In the genomic region with DNA sequence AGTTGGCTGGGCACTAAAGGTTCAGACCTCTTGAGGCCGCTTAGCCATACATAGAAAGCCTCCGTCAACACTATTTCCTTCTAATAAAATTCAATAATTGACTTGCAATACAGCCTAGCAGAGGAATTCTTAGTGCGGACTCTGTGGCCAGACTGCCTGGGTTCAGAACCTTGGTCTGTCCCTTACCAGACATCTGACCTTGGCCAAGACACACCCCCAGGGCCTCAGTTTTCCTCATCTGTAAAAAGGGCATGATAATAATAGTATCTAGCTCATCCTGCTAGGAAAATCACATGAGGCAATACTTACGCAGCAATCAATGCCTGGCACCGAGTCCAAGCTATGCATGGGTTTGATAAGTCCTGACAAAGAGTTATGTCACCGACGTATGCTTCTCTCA, we compare ENCODE assay signal across 4 cellular contexts.
A peak's percentile ranks its signal among the peaks of the same experiment; 100 is the strongest.
TF ChIP-seq lines count a peak whose summit lies in the region.

No MANE protein-coding gene starts in this region.

TF ChIP-seq in HepG2, 621 proteins besides CTCF, POLR2A, EP300 and RAD21:
- TF ChIP-seq ZNF629 (CRISPR knock-in tag; conservative IDR thresholded peaks at IDR 0.05) (0 out of 2 replicates have a peak, but pooled peaks have one; percentile 18), ZBTB8A (CRISPR knock-in tag; IDR thresholded peaks at IDR 0.05; ENCODE audit: borderline replicate concordance, low read depth) (no peak)

TF ChIP-seq in HEK293, 187 proteins besides CTCF, POLR2A, EP300 and RAD21:
- TF ChIP-seq KLF10 (tag by site-specific recombination; IDR thresholded peaks at IDR 0.05) (peak; percentile 71), ZNF585B (tag by site-specific recombination; IDR thresholded peaks at IDR 0.05) (no peak), ZNF544 (tag by site-specific recombination; IDR thresholded peaks at IDR 0.05) (no peak)

TF ChIP-seq in K562, 482 proteins besides CTCF, POLR2A, EP300 and RAD21:
- TF ChIP-seq RNF2 (IDR thresholded peaks at IDR 0.05) (no peak), RBM25 (IDR thresholded peaks at IDR 0.05; ENCODE audit: low read depth, low read length, severe bottlenecking) (peak; percentile 63)

TF ChIP-seq in H1, 55 proteins besides CTCF, POLR2A, EP300 and RAD21:
- TF ChIP-seq KDM4A (IDR thresholded peaks at IDR 0.05; ENCODE audit: low read depth, low read length, severe bottlenecking) (no peak), HDAC6 (IDR thresholded peaks at IDR 0.05; ENCODE audit: low read depth, low read length) (no peak), RBBP5 (IDR thresholded peaks at IDR 0.05; ENCODE audit: borderline replicate concordance, low read depth, low read length) (no peak), SUZ12 (IDR thresholded peaks at IDR 0.05; ENCODE audit: low read length) (no peak), CTBP2 (IDR thresholded peaks at IDR 0.05; ENCODE audit: borderline replicate concordance, insufficient read depth, insufficient read length, low read length) (no peak), YY1 (IDR thresholded peaks at IDR 0.05; ENCODE audit: low read depth, low read length) (no peak), PHF8 (conservative IDR thresholded peaks at IDR 0.05; ENCODE audit: low read depth, low read length) (no peak), ASH2L (IDR thresholded peaks at IDR 0.05; ENCODE audit: low read length) (no peak), RXRA (IDR thresholded peaks at IDR 0.05; ENCODE audit: insufficient read depth, low read depth, low read length) (no peak), ZNF274 (IDR thresholded peaks at IDR 0.05; ENCODE audit: borderline replicate concordance, extremely low read depth, low read length) (no peak), TAF1 (IDR thresholded peaks at IDR 0.05; ENCODE audit: low read depth, low read length) (no peak), SP2 (IDR thresholded peaks at IDR 0.05; ENCODE audit: low read length) (no peak), KDM1A (IDR thresholded peaks at IDR 0.05; ENCODE audit: borderline replicate concordance, low read length) (no peak), SIRT6 (IDR thresholded peaks at IDR 0.05; ENCODE audit: low read length) (no peak), EGR1 (IDR thresholded peaks at IDR 0.05; ENCODE audit: borderline replicate concordance, low read depth, low read length) (no peak)
- TF ChIP-seq, protein P1, sequence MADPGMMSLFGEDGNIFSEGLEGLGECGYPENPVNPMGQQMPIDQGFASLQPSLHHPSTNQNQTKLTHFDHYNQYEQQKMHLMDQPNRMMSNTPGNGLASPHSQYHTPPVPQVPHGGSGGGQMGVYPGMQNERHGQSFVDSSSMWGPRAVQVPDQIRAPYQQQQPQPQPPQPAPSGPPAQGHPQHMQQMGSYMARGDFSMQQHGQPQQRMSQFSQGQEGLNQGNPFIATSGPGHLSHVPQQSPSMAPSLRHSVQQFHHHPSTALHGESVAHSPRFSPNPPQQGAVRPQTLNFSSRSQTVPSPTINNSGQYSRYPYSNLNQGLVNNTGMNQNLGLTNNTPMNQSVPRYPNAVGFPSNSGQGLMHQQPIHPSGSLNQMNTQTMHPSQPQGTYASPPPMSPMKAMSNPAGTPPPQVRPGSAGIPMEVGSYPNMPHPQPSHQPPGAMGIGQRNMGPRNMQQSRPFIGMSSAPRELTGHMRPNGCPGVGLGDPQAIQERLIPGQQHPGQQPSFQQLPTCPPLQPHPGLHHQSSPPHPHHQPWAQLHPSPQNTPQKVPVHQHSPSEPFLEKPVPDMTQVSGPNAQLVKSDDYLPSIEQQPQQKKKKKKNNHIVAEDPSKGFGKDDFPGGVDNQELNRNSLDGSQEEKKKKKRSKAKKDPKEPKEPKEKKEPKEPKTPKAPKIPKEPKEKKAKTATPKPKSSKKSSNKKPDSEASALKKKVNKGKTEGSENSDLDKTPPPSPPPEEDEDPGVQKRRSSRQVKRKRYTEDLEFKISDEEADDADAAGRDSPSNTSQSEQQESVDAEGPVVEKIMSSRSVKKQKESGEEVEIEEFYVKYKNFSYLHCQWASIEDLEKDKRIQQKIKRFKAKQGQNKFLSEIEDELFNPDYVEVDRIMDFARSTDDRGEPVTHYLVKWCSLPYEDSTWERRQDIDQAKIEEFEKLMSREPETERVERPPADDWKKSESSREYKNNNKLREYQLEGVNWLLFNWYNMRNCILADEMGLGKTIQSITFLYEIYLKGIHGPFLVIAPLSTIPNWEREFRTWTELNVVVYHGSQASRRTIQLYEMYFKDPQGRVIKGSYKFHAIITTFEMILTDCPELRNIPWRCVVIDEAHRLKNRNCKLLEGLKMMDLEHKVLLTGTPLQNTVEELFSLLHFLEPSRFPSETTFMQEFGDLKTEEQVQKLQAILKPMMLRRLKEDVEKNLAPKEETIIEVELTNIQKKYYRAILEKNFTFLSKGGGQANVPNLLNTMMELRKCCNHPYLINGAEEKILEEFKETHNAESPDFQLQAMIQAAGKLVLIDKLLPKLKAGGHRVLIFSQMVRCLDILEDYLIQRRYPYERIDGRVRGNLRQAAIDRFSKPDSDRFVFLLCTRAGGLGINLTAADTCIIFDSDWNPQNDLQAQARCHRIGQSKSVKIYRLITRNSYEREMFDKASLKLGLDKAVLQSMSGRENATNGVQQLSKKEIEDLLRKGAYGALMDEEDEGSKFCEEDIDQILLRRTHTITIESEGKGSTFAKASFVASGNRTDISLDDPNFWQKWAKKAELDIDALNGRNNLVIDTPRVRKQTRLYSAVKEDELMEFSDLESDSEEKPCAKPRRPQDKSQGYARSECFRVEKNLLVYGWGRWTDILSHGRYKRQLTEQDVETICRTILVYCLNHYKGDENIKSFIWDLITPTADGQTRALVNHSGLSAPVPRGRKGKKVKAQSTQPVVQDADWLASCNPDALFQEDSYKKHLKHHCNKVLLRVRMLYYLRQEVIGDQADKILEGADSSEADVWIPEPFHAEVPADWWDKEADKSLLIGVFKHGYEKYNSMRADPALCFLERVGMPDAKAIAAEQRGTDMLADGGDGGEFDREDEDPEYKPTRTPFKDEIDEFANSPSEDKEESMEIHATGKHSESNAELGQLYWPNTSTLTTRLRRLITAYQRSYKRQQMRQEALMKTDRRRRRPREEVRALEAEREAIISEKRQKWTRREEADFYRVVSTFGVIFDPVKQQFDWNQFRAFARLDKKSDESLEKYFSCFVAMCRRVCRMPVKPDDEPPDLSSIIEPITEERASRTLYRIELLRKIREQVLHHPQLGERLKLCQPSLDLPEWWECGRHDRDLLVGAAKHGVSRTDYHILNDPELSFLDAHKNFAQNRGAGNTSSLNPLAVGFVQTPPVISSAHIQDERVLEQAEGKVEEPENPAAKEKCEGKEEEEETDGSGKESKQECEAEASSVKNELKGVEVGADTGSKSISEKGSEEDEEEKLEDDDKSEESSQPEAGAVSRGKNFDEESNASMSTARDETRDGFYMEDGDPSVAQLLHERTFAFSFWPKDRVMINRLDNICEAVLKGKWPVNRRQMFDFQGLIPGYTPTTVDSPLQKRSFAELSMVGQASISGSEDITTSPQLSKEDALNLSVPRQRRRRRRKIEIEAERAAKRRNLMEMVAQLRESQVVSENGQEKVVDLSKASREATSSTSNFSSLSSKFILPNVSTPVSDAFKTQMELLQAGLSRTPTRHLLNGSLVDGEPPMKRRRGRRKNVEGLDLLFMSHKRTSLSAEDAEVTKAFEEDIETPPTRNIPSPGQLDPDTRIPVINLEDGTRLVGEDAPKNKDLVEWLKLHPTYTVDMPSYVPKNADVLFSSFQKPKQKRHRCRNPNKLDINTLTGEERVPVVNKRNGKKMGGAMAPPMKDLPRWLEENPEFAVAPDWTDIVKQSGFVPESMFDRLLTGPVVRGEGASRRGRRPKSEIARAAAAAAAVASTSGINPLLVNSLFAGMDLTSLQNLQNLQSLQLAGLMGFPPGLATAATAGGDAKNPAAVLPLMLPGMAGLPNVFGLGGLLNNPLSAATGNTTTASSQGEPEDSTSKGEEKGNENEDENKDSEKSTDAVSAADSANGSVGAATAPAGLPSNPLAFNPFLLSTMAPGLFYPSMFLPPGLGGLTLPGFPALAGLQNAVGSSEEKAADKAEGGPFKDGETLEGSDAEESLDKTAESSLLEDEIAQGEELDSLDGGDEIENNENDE (IDR thresholded peaks at IDR 0.05; ENCODE audit: insufficient replicate concordance, low read length), result no peak
- TF ChIP-seq, protein P2, sequence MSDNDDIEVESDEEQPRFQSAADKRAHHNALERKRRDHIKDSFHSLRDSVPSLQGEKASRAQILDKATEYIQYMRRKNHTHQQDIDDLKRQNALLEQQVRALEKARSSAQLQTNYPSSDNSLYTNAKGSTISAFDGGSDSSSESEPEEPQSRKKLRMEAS (IDR thresholded peaks at IDR 0.05), result no peak
TF ChIP-seq in H1: peak in this region for 0.
